26 cellular contexts compared by ENCODE assay signal in genomic region chr22:46452195-46453005, GRCh38.
A peak's percentile ranks its signal among the peaks of the same experiment; 100 is the strongest.
DNase-seq lines count a peak whose midpoint lies in the region; ATAC-seq and TF ChIP-seq lines count a peak whose summit lies in the region.
"Had no signal": no experiment of that assay in that cellular context is flagged by ENCODE, and none has a peak within 500 bp of the region (broad histone marks: within the 10 kb centered on the region; RNA-seq: fewer than 3 reads in every experiment).

No MANE protein-coding gene starts in this region.

- H3K27ac Mint-ChIP-seq in GM23338, result no peak overlapping the region; the same call in 1 of the 2 replicates
- H3K27ac Mint-ChIP-seq: activated naive CD8-positive, alpha-beta T cell treated with anti-CD3 and anti-CD28 coated beads, Interleukin-2, amount 50 U/mL, for 24 hours; HFFc6; memory B cell; stimulated activated naive B cell treated with anti-CD40 and anti-IgM and Interleukin-4, amounts not matched to agents 10 μg/mL and 1 μg/mL and 100 μg/mL, for 72 hours had no signal

- DNase-seq in GM23338 (ENCODE audit: low spot score) (no peak), RWPE2 (ENCODE audit: low spot score) (no peak), left ventricle myocardium inferior (no peak), suprapubic skin (ENCODE audit: low spot score in 2 of 2) (no peak), SKM-1 treated with dmso at 0.1 percent for 144 hours (lab: John Stamatoyannopoulos, UW; ENCODE audit: unreplicated experiment) (no peak)
- no peak for DNase-seq in stimulated activated CD4-positive, alpha-beta T cell treated with anti-CD3 and anti-CD28 coated beads, Interleukin-4, amount 100 ng/mL, for 4 hours
- DNase-seq: activated CD4-positive, alpha-beta T cell treated with anti-CD3 and anti-CD28 coated beads for 4 hours; activated naive CD8-positive, alpha-beta T cell treated with anti-CD3 and anti-CD28 coated beads, Interleukin-2, amount 50 U/mL, for 24 hours; activated T-cell treated with anti-CD3 and anti-CD28 coated beads, Interleukin-2, amount 50 U/mL, for 1 hour; C1 segment of cervical spinal cord; Calu3; HFFc6; Kasumi-1; NCI-H510A treated with DMSO at 0.1 percent for 48 hours; NK-92 treated with Interleukin-12 subunit alpha and Interleukin-12 subunit beta, amount 100 ng/mL, for 24 hours; PC-3; SIG-M5; stimulated activated naive B cell treated with anti-CD40 and anti-IgM and Interleukin-4, amounts not matched to agents 10 μg/mL and 1 μg/mL and 100 μg/mL, for 72 hours; SW 1271; T-helper 9 cell had no signal

- H3K4me1 ChIP-seq in GM23338 (ENCODE audit: insufficient read depth), result no peaks in the 10 kb centered on the region
- peaks cover 59% of the 10 kb centered on the region for H3K4me1 ChIP-seq in RWPE2 (ENCODE audit: insufficient read depth, poor library complexity, severe bottlenecking)
- peaks cover 25% of the 10 kb centered on the region for H3K4me1 ChIP-seq in left ventricle myocardium inferior
- H3K4me1 ChIP-seq in suprapubic skin, result peaks cover 54% of the 10 kb centered on the region
- H3K4me1 ChIP-seq: parathyroid adenoma had no signal

- TF ChIP-seq EP300 in suprapubic skin (IDR thresholded peaks at IDR 0.05), result no peak

- H3K9me3 ChIP-seq in RWPE2 (ENCODE audit: severe bottlenecking), result no peaks in the 10 kb centered on the region
- H3K9me3 ChIP-seq in left ventricle myocardium inferior (replicated peaks), result no peaks in the 10 kb centered on the region
- no peaks in the 10 kb centered on the region for H3K9me3 ChIP-seq in suprapubic skin

- no peaks in the 10 kb centered on the region for H3K9me3 Mint-ChIP-seq in GM23338
- H3K9me3 Mint-ChIP-seq: activated naive CD8-positive, alpha-beta T cell treated with anti-CD3 and anti-CD28 coated beads, Interleukin-2, amount 50 U/mL, for 24 hours; HFFc6 had no signal

- intact Hi-C loops in left ventricle myocardium inferior (cut with micrococcal nuclease), result no loop called here

- ATAC-seq in GM23338 (peak; percentile 13; the same call in 1 of the 3 replicates), RWPE2 (ENCODE audit: low read depth) (no peak), GM21737 (IDR thresholded peaks at IDR 0.05; ENCODE audit: unreplicated experiment) (no peak)
- ATAC-seq: activated naive CD8-positive, alpha-beta T cell treated with anti-CD3 and anti-CD28 coated beads, Interleukin-2, amount 50 U/mL, for 24 hours; GM12878; PC-3; sciatic nerve; stimulated activated naive B cell treated with anti-CD40 and anti-IgM and Interleukin-4, amounts not matched to agents 10 μg/mL and 1 μg/mL and 100 μg/mL, for 72 hours had no signal

- no peak overlapping the region for H3K4me2 ChIP-seq in GM23338

- H3K79me2 ChIP-seq in GM23338 (replicated peaks; ENCODE audit: insufficient read depth), result no peaks in the 10 kb centered on the region
- H3K79me2 ChIP-seq: parathyroid adenoma had no signal

- H3K27me3 ChIP-seq in GM23338 (ENCODE audit: insufficient read depth) (no peaks in the 10 kb centered on the region), RWPE2 (ENCODE audit: insufficient read depth, poor library complexity, severe bottlenecking) (no peaks in the 10 kb centered on the region), left ventricle myocardium inferior (ENCODE audit: low read depth) (peaks cover 37% of the 10 kb centered on the region), suprapubic skin (no peaks in the 10 kb centered on the region)

- H2AFZ ChIP-seq in GM23338, result no peak overlapping the region
- H2AFZ ChIP-seq: parathyroid adenoma had no signal

- 57% methylated on average over 11 of the region's 16 CpGs for WGBS in suprapubic skin

- no peaks in the 10 kb centered on the region for H3K9me2 ChIP-seq in GM23338 (ENCODE audit: insufficient read depth)

- TF ChIP-seq POLR2A in suprapubic skin (IDR thresholded peaks at IDR 0.05), result no peak

- TF ChIP-seq CTCF in GM23338 (conservative IDR thresholded peaks at IDR 0.05; ENCODE audit: low read depth in 2 of 2), result peak in 1 of 2 experiments; percentile 29; a peak in 3 of 4 replicates
- no peak for TF ChIP-seq CTCF in RWPE2 (IDR thresholded peaks at IDR 0.05; ENCODE audit: poor library complexity, severe bottlenecking)
- no peak for TF ChIP-seq CTCF in left ventricle myocardium inferior (IDR thresholded peaks at IDR 0.05; ENCODE audit: borderline replicate concordance)
- TF ChIP-seq CTCF in suprapubic skin (IDR thresholded peaks at IDR 0.05), result no peak

- no peaks in the 10 kb centered on the region for H3F3A ChIP-seq in GM23338 (replicated peaks; ENCODE audit: low read depth)

- H3K27ac ChIP-seq in GM23338 (ENCODE audit: low read depth) (no peak overlapping the region), RWPE2 (ENCODE audit: poor library complexity, severe bottlenecking) (peak overlapping the region; percentile 72), left ventricle myocardium inferior (replicated peaks) (peak overlapping the region; percentile 33), suprapubic skin (peak overlapping the region; percentile 31)
- H3K27ac ChIP-seq: parathyroid adenoma, VCaP had no signal

- H3K4me3 Mint-ChIP-seq in GM23338, result no peak overlapping the region
- H3K4me3 Mint-ChIP-seq: activated naive CD8-positive, alpha-beta T cell treated with anti-CD3 and anti-CD28 coated beads, Interleukin-2, amount 50 U/mL, for 24 hours; HFFc6; memory B cell; stimulated activated naive B cell treated with anti-CD40 and anti-IgM and Interleukin-4, amounts not matched to agents 10 μg/mL and 1 μg/mL and 100 μg/mL, for 72 hours had no signal

- peaks cover 10% of the 10 kb centered on the region for H3K27me3 Mint-ChIP-seq in GM23338 (ENCODE audit: insufficient read depth, low read depth, poor library complexity)

- H3K36me3 ChIP-seq in GM23338 (ENCODE audit: insufficient read depth) (no peaks in the 10 kb centered on the region), RWPE2 (ENCODE audit: low read depth) (peaks cover 11% of the 10 kb centered on the region; the same call in 1 of the 2 replicates), left ventricle myocardium inferior (no peaks in the 10 kb centered on the region), suprapubic skin (no peaks in the 10 kb centered on the region)

- H3K4me3 ChIP-seq in GM23338 (no peak overlapping the region), RWPE2 (ENCODE audit: severe bottlenecking) (no peak overlapping the region), left ventricle myocardium inferior (no peak overlapping the region), suprapubic skin (no peak overlapping the region)
- H3K4me3 ChIP-seq: GM12878 had no signal

- H3K36me3 Mint-ChIP-seq in GM23338 (ENCODE audit: low read depth), result no peaks in the 10 kb centered on the region

- no peaks in the 10 kb centered on the region for H4K20me1 ChIP-seq in GM23338 (replicated peaks; ENCODE audit: insufficient read depth)

- peaks cover 2% of the 10 kb centered on the region for H3K4me1 Mint-ChIP-seq in GM23338
- H3K4me1 Mint-ChIP-seq: activated naive CD8-positive, alpha-beta T cell treated with anti-CD3 and anti-CD28 coated beads, Interleukin-2, amount 50 U/mL, for 24 hours; memory B cell had no signal

TF ChIP-seq in GM23338, 12 proteins besides CTCF, POLR2A, EP300 and RAD21 (continues in another document):
- TF ChIP-seq, protein P1, sequence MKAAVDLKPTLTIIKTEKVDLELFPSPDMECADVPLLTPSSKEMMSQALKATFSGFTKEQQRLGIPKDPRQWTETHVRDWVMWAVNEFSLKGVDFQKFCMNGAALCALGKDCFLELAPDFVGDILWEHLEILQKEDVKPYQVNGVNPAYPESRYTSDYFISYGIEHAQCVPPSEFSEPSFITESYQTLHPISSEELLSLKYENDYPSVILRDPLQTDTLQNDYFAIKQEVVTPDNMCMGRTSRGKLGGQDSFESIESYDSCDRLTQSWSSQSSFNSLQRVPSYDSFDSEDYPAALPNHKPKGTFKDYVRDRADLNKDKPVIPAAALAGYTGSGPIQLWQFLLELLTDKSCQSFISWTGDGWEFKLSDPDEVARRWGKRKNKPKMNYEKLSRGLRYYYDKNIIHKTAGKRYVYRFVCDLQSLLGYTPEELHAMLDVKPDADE (IDR thresholded peaks at IDR 0.05), result no peak
- TF ChIP-seq CREB1 (CRISPR knock-in tag; IDR thresholded peaks at IDR 0.05; ENCODE audit: low read depth), result no peak
- no peak for TF ChIP-seq REST (IDR thresholded peaks at IDR 0.05; ENCODE audit: unreplicated experiment)
- no peak for TF ChIP-seq EZH2 (IDR thresholded peaks at IDR 0.05; ENCODE audit: low read depth, unreplicated experiment)
- TF ChIP-seq NANOG (IDR thresholded peaks at IDR 0.05; ENCODE audit: borderline replicate concordance), result no peak
